8 cellular contexts compared by ENCODE assay signal in the genomic region with DNA sequence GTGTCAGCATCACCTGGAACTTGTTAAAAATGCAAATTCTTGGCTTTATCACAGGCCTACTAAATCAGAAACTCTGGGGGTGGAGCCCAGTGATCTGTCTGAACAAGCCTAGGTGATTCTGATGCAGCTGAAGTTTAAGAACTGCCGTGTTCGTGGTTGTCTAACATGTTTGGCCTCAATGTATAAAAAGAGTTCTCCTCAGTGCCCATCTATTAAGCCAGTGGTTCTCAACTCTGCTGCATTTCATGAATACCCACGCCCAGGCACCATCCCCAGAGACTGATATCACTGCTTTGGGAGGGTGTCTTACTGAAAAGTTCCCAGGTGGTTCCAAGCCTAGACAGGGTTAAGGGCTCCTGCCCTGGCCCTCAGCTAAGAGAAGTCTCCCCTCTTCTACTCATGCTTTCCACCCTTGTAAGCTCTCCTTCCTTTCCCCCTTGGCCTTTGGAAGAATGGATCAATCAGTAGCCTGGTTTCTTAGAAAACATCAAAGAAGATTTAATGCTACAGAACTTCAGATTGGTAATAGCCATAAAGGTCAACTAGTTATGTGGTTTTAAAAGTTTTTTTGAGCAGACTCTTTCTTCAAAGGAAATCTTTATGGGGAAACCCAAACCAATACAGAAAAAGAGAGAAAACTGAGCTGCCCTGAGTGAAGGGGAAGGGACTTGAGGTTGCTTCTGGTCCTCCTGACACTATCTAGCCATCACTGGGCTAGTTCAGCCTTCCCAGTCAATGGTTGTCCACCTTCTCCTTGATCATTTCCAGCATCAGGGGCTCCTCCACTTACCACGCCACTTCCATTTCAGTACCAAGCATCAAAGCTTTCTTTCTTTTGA. TPM values are rescaled to one million over a fixed set of nuclear protein-coding genes. Genes with fewer than 3 reads are reported as not detected.
A peak's percentile ranks its signal among the peaks of the same experiment; 100 is the strongest.
DNase-seq lines count a peak whose midpoint lies in the region; ATAC-seq and TF ChIP-seq lines count a peak whose summit lies in the region.

No MANE protein-coding gene starts in this region.

- H3K27ac ChIP-seq in gastroesophageal sphincter, result no peak overlapping the region

- H3K27me3 ChIP-seq in gastroesophageal sphincter, result no peaks in the 10 kb centered on the region

- 92 to 94% methylated on average over 2 to 3 of the region's 4 CpGs for WGBS in gastroesophageal sphincter (ENCODE audit: low coverage in 1 of 2), 2 donors

- ATAC-seq in GM18868 (IDR thresholded peaks at IDR 0.05; ENCODE audit: unreplicated experiment), result peak; percentile 65
- peak; percentile 57 for ATAC-seq in HG02678 (IDR thresholded peaks at IDR 0.05; ENCODE audit: unreplicated experiment)
- ATAC-seq in gastroesophageal sphincter, result no peak
- no peak for ATAC-seq in HG03342 (IDR thresholded peaks at IDR 0.05; ENCODE audit: unreplicated experiment)

- H3K4me3 ChIP-seq in gastroesophageal sphincter, result no peak overlapping the region

- peaks cover 0 to 20% (median 5%) of the 10 kb centered on the region in 3 donors for H3K4me1 ChIP-seq in gastroesophageal sphincter

- H3K36me3 ChIP-seq in gastroesophageal sphincter, result no peaks in the 10 kb centered on the region

- H3K9me3 ChIP-seq in gastroesophageal sphincter, result no peaks in the 10 kb centered on the region

- TF ChIP-seq CTCF in gastroesophageal sphincter (IDR thresholded peaks at IDR 0.05), result no peak

- TF ChIP-seq POLR2A in gastroesophageal sphincter (IDR thresholded peaks at IDR 0.05), result no peak

- no peak for TF ChIP-seq EP300 in gastroesophageal sphincter (IDR thresholded peaks at IDR 0.05)

- peak; percentile 73 for DNase-seq in activated CD4-positive, alpha-beta T cell treated with anti-CD3 and anti-CD28 coated beads for 48 hours
- DNase-seq in stimulated activated CD4-positive, alpha-beta T cell treated with anti-CD3 and anti-CD28 coated beads, Interleukin-12 subunit alpha, Interleukin-12 subunit beta, amount 100 ng/mL, for 48 hours (ENCODE audit: low read depth in 2 of 3, low spot score in 1 of 3), result peak in 2 of 3 donors; percentile 35 to 43
- no peak for DNase-seq in SW 1271 (lab: John Stamatoyannopoulos, UW)
- DNase-seq in NCI-H2196 (lab: John Stamatoyannopoulos, UW; ENCODE audit: unreplicated experiment), result no peak

RNA-seq across cellular contexts. Expression of gene TNFAIP3, which starts 38.9 kb away (rescaled TPM):
- 10 to 100 TPM; 11.2 to 40.7 (median 18.3) TPM for total RNA-seq in gastroesophageal sphincter

Comparison
In these comparisons a context has a peak if more than half of its experiments do, and no peak if none do; other contexts are left out.
1. ATAC-seq: peak in GM18868 (single experiment) and HG02678 (single experiment); none in gastroesophageal sphincter (single experiment) and HG03342 (single experiment).
2. DNase-seq: peak in activated CD4-positive, alpha-beta T cell treated with anti-CD3 and anti-CD28 coated beads for 48 hours (single experiment) and stimulated activated CD4-positive, alpha-beta T cell treated with anti-CD3 and anti-CD28 coated beads, Interleukin-12 subunit alpha, Interleukin-12 subunit beta, amount 100 ng/mL, for 48 hours (2 of 3); none in SW 1271 (0 of 2) and NCI-H2196 (single experiment).